In the genomic region with DNA sequence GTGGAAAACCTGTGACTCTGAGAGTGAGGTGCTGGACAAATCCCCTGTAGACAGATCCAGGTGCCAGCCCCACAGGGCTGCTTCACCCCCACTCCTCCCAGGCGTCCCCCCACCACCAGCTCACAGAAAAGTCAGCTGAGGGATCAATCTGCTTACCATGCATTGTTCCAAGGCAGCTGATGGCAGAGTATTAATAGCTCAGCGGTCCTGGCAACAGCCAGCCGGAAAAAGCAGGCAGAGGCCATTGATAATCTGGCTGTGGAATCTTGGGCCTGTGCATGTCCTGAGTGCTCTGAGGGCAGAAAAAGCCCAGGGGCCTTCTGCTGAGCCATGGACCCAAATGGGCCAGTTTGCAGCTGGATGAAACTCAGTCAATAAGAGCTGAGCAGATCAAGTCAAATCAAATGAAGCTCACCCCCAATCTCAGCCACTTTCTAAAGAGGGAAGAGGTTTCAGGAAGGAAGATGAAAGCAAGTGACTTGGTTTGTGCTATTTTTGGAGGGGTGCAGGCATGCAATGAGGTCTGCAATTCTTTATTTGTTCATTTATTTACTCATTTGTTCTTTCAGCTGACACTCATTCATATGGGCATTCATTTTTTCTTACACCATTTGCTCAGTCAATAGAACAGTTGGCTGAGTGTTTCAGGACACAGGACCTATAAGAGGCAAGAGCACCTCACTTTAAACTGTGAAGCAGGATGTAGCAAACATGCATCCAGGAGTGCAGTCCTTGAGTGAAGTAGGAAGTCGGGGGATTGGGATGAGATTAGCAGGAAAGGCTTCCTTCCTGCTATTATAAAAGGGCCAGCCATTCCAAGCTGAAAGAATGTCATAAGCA, we compare ENCODE assay signal across 2 cellular contexts.
TF ChIP-seq lines count a peak whose summit lies in the region.

No MANE protein-coding gene starts in this region.

TF ChIP-seq in SK-N-SH, 30 proteins besides CTCF, POLR2A, EP300 and RAD21 (continued from another document):
- TF ChIP-seq MAX (IDR thresholded peaks at IDR 0.05; ENCODE audit: low read depth) (no peak), MEF2A (IDR thresholded peaks at IDR 0.05; ENCODE audit: borderline replicate concordance, low read depth) (no peak), SMC3 (IDR thresholded peaks at IDR 0.05; ENCODE audit: low read depth, low read length) (no peak), POLR2AphosphoS5 (IDR thresholded peaks at IDR 0.05; ENCODE audit: low read depth, low read length) (no peak), NRF1 (IDR thresholded peaks at IDR 0.05; ENCODE audit: low read depth, low read length) (no peak), FOXJ3 (CRISPR knock-in tag; IDR thresholded peaks at IDR 0.05) (no peak), USF1 (IDR thresholded peaks at IDR 0.05; ENCODE audit: borderline replicate concordance, low read depth) (no peak), MXI1 (IDR thresholded peaks at IDR 0.05; ENCODE audit: low read depth, low read length) (no peak), TEAD4 (IDR thresholded peaks at IDR 0.05; ENCODE audit: borderline replicate concordance, insufficient read depth) (no peak), RFX5 (IDR thresholded peaks at IDR 0.05; ENCODE audit: low read length) (no peak)

TF ChIP-seq in SK-N-SH treated with all-trans-retinoic acid at 6 μM for 48 hours, 23 proteins besides CTCF, POLR2A, EP300 and RAD21 (continued from another document):
- TF ChIP-seq CREB5 (CRISPR knock-in tag; IDR thresholded peaks at IDR 0.05; ENCODE audit: low read depth) (no peak), CSDC2 (CRISPR knock-in tag; IDR thresholded peaks at IDR 0.05) (no peak), ZNF8 (CRISPR knock-in tag; IDR thresholded peaks at IDR 0.05) (no peak), TSHZ2 (CRISPR knock-in tag; IDR thresholded peaks at IDR 0.05) (no peak), ZNF565 (CRISPR knock-in tag; conservative IDR thresholded peaks at IDR 0.05; ENCODE audit: low read depth) (no peak), ZC3H10 (CRISPR knock-in tag; IDR thresholded peaks at IDR 0.05) (no peak), ZFP3 (CRISPR knock-in tag; IDR thresholded peaks at IDR 0.05) (no peak), OSR1 (CRISPR knock-in tag; IDR thresholded peaks at IDR 0.05) (no peak), PATZ1 (CRISPR knock-in tag; IDR thresholded peaks at IDR 0.05; ENCODE audit: borderline replicate concordance) (no peak), ZNF70 (CRISPR knock-in tag; IDR thresholded peaks at IDR 0.05) (no peak)
